In genomic region chr2:65527451-65528240, GRCh38 we compare ENCODE assay signal across 19 cellular contexts.
"Had no signal": no experiment of that assay in that cellular context is flagged by ENCODE, and none has a peak within 500 bp of the region (broad histone marks: within the 10 kb centered on the region; RNA-seq: fewer than 3 reads in every experiment).

No MANE protein-coding gene starts in this region.

- H3K27ac Mint-ChIP-seq: activated B cell treated with CpG ODN at 0.5 μM for 24 hours; activated CD8-positive, alpha-beta T cell treated with anti-CD3 and anti-CD28 coated beads for 36 hours; activated naive CD8-positive, alpha-beta T cell treated with anti-CD3 and anti-CD28 coated beads for 36 hours; dendritic cell treated with granulocyte-macrophage colony-stimulating factor and Interleukin-4, amounts not matched to agents 40 ng/mL and 50 ng/mL, for 4 days; T-helper 17 cell had no signal

- H3K4me1 Mint-ChIP-seq: activated B cell treated with CpG ODN at 0.5 μM for 24 hours; activated naive CD8-positive, alpha-beta T cell treated with anti-CD3 and anti-CD28 coated beads for 36 hours; naive B cell; T-helper 17 cell had no signal

- H3K36me3 Mint-ChIP-seq: activated naive CD8-positive, alpha-beta T cell treated with anti-CD3 and anti-CD28 coated beads for 36 hours had no signal

- H3K9me3 ChIP-seq: ovary, spleen, thyroid gland had no signal

- H3K4me3 Mint-ChIP-seq: activated B cell treated with CpG ODN at 0.5 μM for 24 hours; activated CD8-positive, alpha-beta T cell treated with anti-CD3 and anti-CD28 coated beads for 36 hours; activated naive CD8-positive, alpha-beta T cell treated with anti-CD3 and anti-CD28 coated beads for 36 hours; activated T-cell treated with anti-CD3 and anti-CD28 coated beads, Interleukin-2, amount 50 U/mL, for 4 hours; dendritic cell treated with granulocyte-macrophage colony-stimulating factor and Interleukin-4, amounts not matched to agents 40 ng/mL and 50 ng/mL, for 4 days; naive B cell; T-helper 17 cell had no signal

- H3K9me3 Mint-ChIP-seq: activated B cell treated with CpG ODN at 0.5 μM for 24 hours; activated CD8-positive, alpha-beta T cell treated with anti-CD3 and anti-CD28 coated beads for 36 hours; activated T-cell treated with anti-CD3 and anti-CD28 coated beads, Interleukin-2, amount 50 U/mL, for 4 hours; dendritic cell treated with granulocyte-macrophage colony-stimulating factor and Interleukin-4, amounts not matched to agents 40 ng/mL and 50 ng/mL, for 4 days had no signal

- H3K4me1 ChIP-seq: spleen, thyroid gland had no signal

- H3K36me3 ChIP-seq: brain microvascular endothelial cell, ovary, spleen, thyroid gland had no signal

- H3K27me3 ChIP-seq: brain microvascular endothelial cell, ovary, thyroid gland had no signal

- DNase-seq: activated B cell treated with CpG ODN at 0.5 μM for 24 hours; activated CD4-positive, alpha-beta T cell treated with anti-CD3 and anti-CD28 coated beads for 48 hours; activated CD8-positive, alpha-beta T cell treated with anti-CD3 and anti-CD28 coated beads for 36 hours; activated gamma-delta T cell treated with Interleukin-2 at 50 U/mL for 16 hours; activated naive CD8-positive, alpha-beta T cell treated with anti-CD3 and anti-CD28 coated beads for 36 hours; activated T-cell treated with anti-CD3 and anti-CD28 coated beads, Interleukin-2, amount 50 U/mL, for 4 hours; brain microvascular endothelial cell; effector memory CD4-positive, alpha-beta T cell; head of caudate nucleus; left cardiac atrium; naive B cell; ovary; spleen; T-helper 17 cell; thyroid gland had no signal

- FAIRE-seq: frontal cortex, urothelium cell line had no signal

- H3K27ac ChIP-seq: brain microvascular endothelial cell, ovary, spleen, thyroid gland had no signal

- ATAC-seq: activated CD8-positive, alpha-beta T cell treated with anti-CD3 and anti-CD28 coated beads for 36 hours; activated T-cell treated with anti-CD3 and anti-CD28 coated beads, Interleukin-2, amount 50 U/mL, for 4 hours; left cardiac atrium; sciatic nerve; T-helper 17 cell had no signal

- H3K4me3 ChIP-seq: ovary, spleen, thyroid gland had no signal
